15 cellular contexts compared by ENCODE assay signal in the genomic region with DNA sequence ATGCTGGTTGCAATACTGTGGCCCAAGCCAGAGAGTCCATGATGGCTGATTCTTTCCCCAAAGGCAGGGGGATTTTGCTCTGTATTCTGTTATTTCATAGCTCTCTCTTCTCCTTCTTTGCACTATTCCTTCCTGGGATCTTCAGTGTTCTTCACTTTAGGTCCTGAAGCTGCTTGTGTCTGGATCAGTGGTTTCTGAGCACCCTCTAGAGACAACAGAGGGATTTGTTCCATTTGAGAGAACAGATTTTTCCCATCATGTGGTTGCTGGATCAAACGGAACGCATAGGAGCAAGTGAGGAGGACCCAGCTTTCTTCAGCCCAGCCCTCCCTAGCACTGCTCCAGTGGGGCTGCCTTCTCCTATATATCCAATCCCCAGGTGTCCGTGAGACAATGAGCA.
DNase-seq lines count a peak whose midpoint lies in the region; ATAC-seq, FAIRE-seq and TF ChIP-seq lines count a peak whose summit lies in the region.
"Had no signal": no experiment of that assay in that cellular context is flagged by ENCODE, and none has a peak within 500 bp of the region (broad histone marks: within the 10 kb centered on the region; RNA-seq: fewer than 3 reads in every experiment).

No MANE protein-coding gene starts in this region.

- H3K27me3 ChIP-seq in adrenal gland: no peaks in the 10 kb centered on the region

- H3K4me1 ChIP-seq in adrenal gland (replicated peaks in 1 of 2): no peaks in the 10 kb centered on the region
- no peaks in the 10 kb centered on the region for H3K4me1 ChIP-seq in kidney (ENCODE audit: control insufficient read depth in 1 of 2, insufficient read depth in 1 of 2, low read depth in 1 of 2, low read length in 2 of 2)
- H3K4me1 ChIP-seq: Caco-2 had no signal

- DNase-seq in Ammon's horn (ENCODE audit: low spot score): peak; percentile 67
- DNase-seq in HEK293T (ENCODE audit: extremely low spot score): peak; percentile 18
- DNase-seq in adrenal gland: peak in 1 of 7 donors; percentile 16
- DNase-seq in left lobe of liver (ENCODE audit: low spot score): no peak
- no peak for DNase-seq in stimulated activated CD4-positive, alpha-beta T cell treated with anti-CD3 and anti-CD28 coated beads, Interleukin-4, amount 100 ng/mL, for 24 hours
- DNase-seq in kidney: no peak
- DNase-seq: activated CD8-positive, alpha-beta memory T cell treated with anti-CD3 and anti-CD28 coated beads, Interleukin-2, amount 10 ng/mL, durations not matched to agents 7 days and 5 days; midbrain; NCI-H2081; stimulated activated naive B cell treated with anti-CD40 and anti-IgM and Interleukin-4, amounts not matched to agents 10 μg/mL and 1 μg/mL and 100 μg/mL, for 72 hours had no signal

- ATAC-seq in left lobe of liver (peak; percentile 64), HG02571 (IDR thresholded peaks at IDR 0.05; ENCODE audit: unreplicated experiment) (no peak), GM19351 (IDR thresholded peaks at IDR 0.05; ENCODE audit: unreplicated experiment) (no peak)
- ATAC-seq: activated CD8-positive, alpha-beta memory T cell treated with anti-CD3 and anti-CD28 coated beads, Interleukin-2, amount 10 ng/mL, durations not matched to agents 7 days and 5 days; stimulated activated naive B cell treated with anti-CD40 and anti-IgM and Interleukin-4, amounts not matched to agents 10 μg/mL and 1 μg/mL and 100 μg/mL, for 72 hours had no signal

- H3K9ac ChIP-seq in kidney (ENCODE audit: low read length in 2 of 2): no peak overlapping the region

- H3K9me3 ChIP-seq in adrenal gland (replicated peaks in 1 of 3) (no peaks in the 10 kb centered on the region), kidney (ENCODE audit: control insufficient read depth in 1 of 2, low read length in 2 of 2) (no peaks in the 10 kb centered on the region)
- H3K9me3 ChIP-seq: Caco-2 had no signal

- POLR2A ChIA-PET in HEK293T (lab: Yijun Ruan, JAX): interaction anchor here (1.1 kb wide), 1 partner anchor 75 kb away, joined by 3 read pairs; no protein-coding TSS in a partner anchor

- CTCF ChIA-PET in HEK293T (lab: Yijun Ruan, JAX): interaction anchor here (0.6 to 1.4 kb wide), 4 partner anchors 111 to 262 kb away, joined by 3 to 4 read pairs (median 4); no protein-coding TSS in a partner anchor

- H3K36me3 ChIP-seq in adrenal gland (replicated peaks in 1 of 2) (no peaks in the 10 kb centered on the region), kidney (ENCODE audit: control insufficient read depth in 1 of 2, insufficient read depth in 2 of 2, low read length in 2 of 2) (no peaks in the 10 kb centered on the region)

- WGBS in adrenal gland, 4 donors: 3 to 15% (median 8%) methylated on average over 3 of the region's 3 CpGs

- TF ChIP-seq CTCF in adrenal gland (IDR thresholded peaks at IDR 0.05) (peak in 4 of 6 experiments; percentile 31 to 50 (median 40)), kidney (IDR thresholded peaks at IDR 0.05; ENCODE audit: borderline replicate concordance, extremely low read depth, insufficient read depth) (no peak)

- FAIRE-seq in kidney (lab: Jason Lieb, UNC): no peak
- FAIRE-seq: astrocyte, H54 had no signal

- intact Hi-C loops in adrenal gland (cut with DNase I) (loop anchor here in 1 of 2 donors (10.0 kb wide), 1 partner anchor 102 kb away; no protein-coding TSS in a partner anchor), kidney (cut with DNase I) (no loop called here)

- H3K4me3 ChIP-seq in adrenal gland (no peak overlapping the region), kidney (ENCODE audit: low read length in 2 of 2) (no peak overlapping the region)

- no peak for TF ChIP-seq POLR2A in adrenal gland (IDR thresholded peaks at IDR 0.05)

- H3K27ac ChIP-seq in adrenal gland: no peak overlapping the region
- H3K27ac ChIP-seq in kidney (ENCODE audit: low read depth in 2 of 2, low read length in 2 of 2): no peak overlapping the region

TF ChIP-seq in HEK293T, 16 proteins besides CTCF, POLR2A, EP300 and RAD21:
- TF ChIP-seq PKNOX1 (IDR thresholded peaks at IDR 0.05): no peak
- TF ChIP-seq ARNT (IDR thresholded peaks at IDR 0.05): no peak
- no peak for TF ChIP-seq FOXK2 (IDR thresholded peaks at IDR 0.05)
- TF ChIP-seq L3MBTL2 (conservative IDR thresholded peaks at IDR 0.05): no peak
- no peak for TF ChIP-seq SUZ12 (IDR thresholded peaks at IDR 0.05)
- no peak for TF ChIP-seq TARDBP (IDR thresholded peaks at IDR 0.05)
- no peak for TF ChIP-seq NFRKB (IDR thresholded peaks at IDR 0.05)
- TF ChIP-seq ZNF384 (IDR thresholded peaks at IDR 0.05): no peak
- TF ChIP-seq SP1 (IDR thresholded peaks at IDR 0.05): no peak
- TF ChIP-seq FOXM1 (IDR thresholded peaks at IDR 0.05; ENCODE audit: borderline replicate concordance): no peak
- TF ChIP-seq FOXA1 (IDR thresholded peaks at IDR 0.05): no peak
- TF ChIP-seq ELF4 (IDR thresholded peaks at IDR 0.05): no peak
- no peak for TF ChIP-seq CTBP1 (IDR thresholded peaks at IDR 0.05; ENCODE audit: borderline replicate concordance)
- no peak for TF ChIP-seq LEF1 (IDR thresholded peaks at IDR 0.05; ENCODE audit: borderline replicate concordance)
- TF ChIP-seq HDGF (IDR thresholded peaks at IDR 0.05; ENCODE audit: borderline replicate concordance): no peak

Comparison
In these comparisons a context has a peak if more than half of its experiments do, and no peak if none do; other contexts are left out.
1. DNase-seq: peak in Ammon's horn (single experiment) and HEK293T (single experiment); none in left lobe of liver (single experiment), stimulated activated CD4-positive, alpha-beta T cell treated with anti-CD3 and anti-CD28 coated beads, Interleukin-4, amount 100 ng/mL, for 24 hours (single experiment) and kidney (single experiment).